ENCODE assay signal across 8 cellular contexts in the genomic region with DNA sequence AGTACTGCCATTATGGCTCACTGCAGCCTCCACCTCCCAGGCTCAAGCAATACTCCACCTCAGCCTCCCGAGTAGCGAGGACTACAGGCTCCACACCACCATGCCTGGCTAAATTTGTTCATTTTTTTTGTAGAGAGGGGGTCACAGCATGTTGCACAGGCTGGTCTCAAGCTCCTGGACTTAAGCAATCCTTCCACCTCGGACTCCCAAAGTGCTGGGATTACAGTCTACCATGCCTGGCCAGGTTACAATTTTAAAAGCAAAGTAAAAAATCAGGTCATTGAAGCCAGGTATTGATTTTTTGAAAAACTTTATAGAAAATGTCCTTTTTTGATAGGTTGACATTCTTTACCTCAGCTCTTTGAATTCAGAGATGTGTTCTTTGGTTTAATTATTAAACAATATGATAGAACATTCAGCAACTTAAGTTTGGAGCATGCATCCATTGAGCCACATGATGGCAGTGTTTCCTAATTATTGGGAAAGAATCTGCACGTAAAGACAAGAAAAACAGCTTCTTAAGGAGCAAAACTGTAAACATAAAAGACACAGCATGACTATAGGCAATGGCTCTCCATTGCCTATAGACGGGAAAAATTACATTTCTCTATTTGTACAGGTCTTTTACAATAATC. TPM values are rescaled to one million over a fixed set of nuclear protein-coding genes. Genes with fewer than 3 reads are reported as not detected.
DNase-seq lines count a peak whose midpoint lies in the region; ATAC-seq, FAIRE-seq and TF ChIP-seq lines count a peak whose summit lies in the region.

No MANE protein-coding gene starts in this region.

- no peak overlapping the region for H3K9ac ChIP-seq in KMS-11

- H3K4me2 ChIP-seq in KMS-11, result peak overlapping the region; percentile 48

- no peak overlapping the region for H3K4me3 ChIP-seq in KMS-11 (IDR thresholded peaks at IDR 0.05; ENCODE audit: insufficient read depth, low read depth, low read length)
- H3K4me3 ChIP-seq in bronchial epithelial cell (ENCODE audit: low read depth, low read length), result no peak overlapping the region

- no peaks in the 10 kb centered on the region for H4K20me1 ChIP-seq in KMS-11 (ENCODE audit: insufficient read depth)

- no peaks in the 10 kb centered on the region for H3K4me1 ChIP-seq in KMS-11 (ENCODE audit: low read depth, poor library complexity, severe bottlenecking)

- no peaks in the 10 kb centered on the region for H3K36me3 ChIP-seq in KMS-11 (ENCODE audit: insufficient read depth)
- no peaks in the 10 kb centered on the region for H3K36me3 ChIP-seq in bronchial epithelial cell (ENCODE audit: control insufficient read depth, insufficient read depth, low read length)

- peaks cover 24% of the 10 kb centered on the region for H3K36me3 Mint-ChIP-seq in stimulated activated effector memory CD8-positive, alpha-beta T cell treated with anti-CD3 and anti-CD28 coated beads, Interleukin-12 subunit alpha, Interleukin-12 subunit beta, amount 100 ng/mL, for 72 hours

- peak overlapping the region; percentile 92 for H3K27ac Mint-ChIP-seq in stimulated activated effector memory CD8-positive, alpha-beta T cell treated with anti-CD3 and anti-CD28 coated beads, Interleukin-12 subunit alpha, Interleukin-12 subunit beta, amount 100 ng/mL, for 72 hours

- H3K4me1 Mint-ChIP-seq in stimulated activated effector memory CD8-positive, alpha-beta T cell treated with anti-CD3 and anti-CD28 coated beads, Interleukin-12 subunit alpha, Interleukin-12 subunit beta, amount 100 ng/mL, for 72 hours, result peaks cover 44% of the 10 kb centered on the region

- no peaks in the 10 kb centered on the region for H3K79me2 ChIP-seq in KMS-11 (ENCODE audit: insufficient read depth, low read depth)

- no peaks in the 10 kb centered on the region for H3K9me3 Mint-ChIP-seq in stimulated activated effector memory CD8-positive, alpha-beta T cell treated with anti-CD3 and anti-CD28 coated beads, Interleukin-12 subunit alpha, Interleukin-12 subunit beta, amount 100 ng/mL, for 72 hours

- DNase-seq in EH (ENCODE audit: low read depth), result peak; percentile 75
- DNase-seq in RKO (ENCODE audit: low spot score), result peak; percentile 77
- DNase-seq in bronchial epithelial cell (ENCODE audit: low read depth), result peak; percentile 84
- peak; percentile 86 for DNase-seq in iris pigment epithelial cell (ENCODE audit: low read depth)
- no peak for DNase-seq in stimulated activated effector memory CD8-positive, alpha-beta T cell treated with anti-CD3 and anti-CD28 coated beads, Interleukin-12 subunit alpha, Interleukin-12 subunit beta, amount 100 ng/mL, for 72 hours (ENCODE audit: low spot score in 2 of 2)

- no peak overlapping the region for H3K27ac ChIP-seq in KMS-11

- H3K4me3 Mint-ChIP-seq in stimulated activated effector memory CD8-positive, alpha-beta T cell treated with anti-CD3 and anti-CD28 coated beads, Interleukin-12 subunit alpha, Interleukin-12 subunit beta, amount 100 ng/mL, for 72 hours, result peak overlapping the region; percentile 80

- no peak for FAIRE-seq in bronchial epithelial cell (lab: Jason Lieb, UNC)

- H3K27me3 ChIP-seq in KMS-11 (ENCODE audit: insufficient read depth, low read depth) (no peaks in the 10 kb centered on the region), bronchial epithelial cell (ENCODE audit: control insufficient read depth, insufficient read depth, low read length) (peaks cover 2% of the 10 kb centered on the region)

- H2AFZ ChIP-seq in KMS-11 (ENCODE audit: low read depth), result no peak overlapping the region

- ATAC-seq in stimulated activated effector memory CD8-positive, alpha-beta T cell treated with anti-CD3 and anti-CD28 coated beads, Interleukin-12 subunit alpha, Interleukin-12 subunit beta, amount 100 ng/mL, for 72 hours, result no peak
- ATAC-seq in HG03520 (IDR thresholded peaks at IDR 0.05; ENCODE audit: unreplicated experiment) (no peak), HG02798 (IDR thresholded peaks at IDR 0.05; ENCODE audit: poor library complexity, unreplicated experiment) (no peak)

- TF ChIP-seq CTCF in KMS-11 (conservative IDR thresholded peaks at IDR 0.05; ENCODE audit: low read depth, low read length) (peak; percentile 59), bronchial epithelial cell (IDR thresholded peaks at IDR 0.05; ENCODE audit: insufficient read depth, low read length, severe bottlenecking) (peak; percentile 50)

RNA-seq across cellular contexts. Expression of a gene that starts 1.7 kb away (rescaled TPM):
- 0.38 TPM in 1 of 2 replicates, not detected in the other for total RNA-seq in bronchial epithelial cell

RNA-seq across cellular contexts. Expression of a gene that starts 9.8 kb away (rescaled TPM):
- 0.26 and 1.2 TPM in 2 replicates for total RNA-seq in bronchial epithelial cell

RNA-seq across cellular contexts. Expression of a gene that starts 22.8 kb away (rescaled TPM):
- not detected in 2 replicates for total RNA-seq in bronchial epithelial cell

RNA-seq across cellular contexts. Expression of a gene that starts 33.2 kb away (rescaled TPM):
- total RNA-seq in bronchial epithelial cell, result 5.3 and 25.5 TPM in 2 replicates

RNA-seq across cellular contexts. Expression of a gene that starts 34.4 kb away (rescaled TPM):
- not detected in 2 replicates for total RNA-seq in bronchial epithelial cell

Comparison
In these comparisons a context has a peak if more than half of its experiments do, and no peak if none do; other contexts are left out.
1. DNase-seq: peak in EH (single experiment), RKO (single experiment), bronchial epithelial cell (single experiment) and iris pigment epithelial cell (single experiment); none in stimulated activated effector memory CD8-positive, alpha-beta T cell treated with anti-CD3 and anti-CD28 coated beads, Interleukin-12 subunit alpha, Interleukin-12 subunit beta, amount 100 ng/mL, for 72 hours (0 of 2).